Comparison of ENCODE assay signal across 18 cellular contexts in genomic region chr17:27797390-27798091, GRCh38. TPM values are rescaled to one million over a fixed set of nuclear protein-coding genes. Genes with fewer than 3 reads are reported as not detected.
DNase-seq lines count a peak whose midpoint lies in the region; ATAC-seq, FAIRE-seq and TF ChIP-seq lines count a peak whose summit lies in the region.
"Had no signal": no experiment of that assay in that cellular context is flagged by ENCODE, and none has a peak within 500 bp of the region (broad histone marks: within the 10 kb centered on the region; RNA-seq: fewer than 3 reads in every experiment).

No MANE protein-coding gene starts in this region.

- POLR2A ChIA-PET in GM12878 (lab: Charles Lee), result no interaction called here

- TF ChIP-seq RAD21 in GM12878 (IDR thresholded peaks at IDR 0.05; ENCODE audit: insufficient read depth, low read depth, low read length), result no peak

- TF ChIP-seq EP300 in GM12878 (IDR thresholded peaks at IDR 0.05; ENCODE audit: borderline replicate concordance in 1 of 2, control insufficient read depth in 1 of 2, low read depth in 2 of 2, low read length in 2 of 2), result no peak

- WGBS in GM12878 (ENCODE audit: insufficient coverage, insufficient replicate concordance, low lambda C conversion rate, missing lambda C conversion rate), result 19% methylated on average over 9 of the region's 9 CpGs

- H3K4me1 ChIP-seq in GM12878 (ENCODE audit: control insufficient read depth, insufficient read depth, low read length), result no peaks in the 10 kb centered on the region
- H3K4me1 ChIP-seq in neural progenitor cell, result peaks cover 5% of the 10 kb centered on the region
- H3K4me1 ChIP-seq: prostate gland had no signal

- CTCF ChIA-PET in GM12878 (lab: Yijun Ruan, JAX), result interaction anchor here (2.6 to 20.6 kb wide), 2 partner anchors 38 to 82 kb away, joined by 8 to 664 read pairs; no protein-coding TSS in a partner anchor

- TF ChIP-seq CTCF in GM12878 (IDR thresholded peaks at IDR 0.05 in 2 of 3, conservative IDR thresholded peaks at IDR 0.05 in 1 of 3; ENCODE audit: control insufficient read depth in 2 of 3, extremely low read depth in 1 of 3, insufficient read depth in 1 of 3, low read depth in 3 of 3, low read length in 3 of 3), result 0 out of 6 replicates have a peak, but pooled peaks of 1 of the 3 experiments have one; percentile 4
- peak; percentile 33 for TF ChIP-seq CTCF in neural progenitor cell (IDR thresholded peaks at IDR 0.05)

- H3K4me1 Mint-ChIP-seq in neural progenitor cell, result peaks cover 38% of the 10 kb centered on the region

- no TSS peak for BruUV-seq in GM12878 (replicated peaks; lab: Mats Ljungman, UMichigan)

- peaks cover 5% of the 10 kb centered on the region for H3F3A ChIP-seq in neural progenitor cell (ENCODE audit: low read depth)

- no peak for FAIRE-seq in GM12878 (lab: Jason Lieb, UNC)
- FAIRE-seq: G401.6 had no signal

- H3K27me3 Mint-ChIP-seq in neural progenitor cell (ENCODE audit: insufficient read depth, low read depth), result peaks cover 21% of the 10 kb centered on the region

- H3K4me3 ChIP-seq in GM12878, result no peak overlapping the region
- no peak overlapping the region for H3K4me3 ChIP-seq in neural progenitor cell
- H3K4me3 ChIP-seq: lung, prostate gland had no signal

- H3K36me3 ChIP-seq in GM12878 (ENCODE audit: control insufficient read depth in 2 of 2, insufficient read depth in 2 of 2, low read length in 1 of 2) (no peaks in the 10 kb centered on the region), neural progenitor cell (no peaks in the 10 kb centered on the region)
- H3K36me3 ChIP-seq: prostate gland had no signal

- SMC1A ChIA-PET in GM12878 (lab: Charles Lee; ENCODE audit: uncharacterized antibody, unreplicated experiment), result interaction anchor here (0.6 kb wide), 1 partner anchor 21 kb away, joined by 3 read pairs; no protein-coding TSS in a partner anchor

- H4K20me1 ChIP-seq in GM12878 (ENCODE audit: control insufficient read depth, insufficient read depth) (no peaks in the 10 kb centered on the region), neural progenitor cell (ENCODE audit: low read depth) (no peaks in the 10 kb centered on the region)

- DNase-seq in DMS53 treated with DMSO at 0.1 percent for 48 hours (lab: John Stamatoyannopoulos, UW; ENCODE audit: unreplicated experiment) (peak; percentile 54), HT-29 (ENCODE audit: low spot score) (peak; percentile 7), GM12878 (ENCODE audit: low read depth, low spot score) (no peak), neural progenitor cell (ENCODE audit: low spot score) (no peak), posterior cingulate gyrus (no peak), HCEC 1CT (no peak), NCI-H146 (lab: John Stamatoyannopoulos, UW) (no peak), DMS 273 treated with DMSO at 0.1 percent for 48 hours (lab: John Stamatoyannopoulos, UW) (no peak)
- DNase-seq: activated gamma-delta T cell; anterior cingulate cortex; foreskin melanocyte; naive thymus-derived CD8-positive, alpha-beta T cell; NCI-H1105 treated with DMSO at 0.1 percent for 48 hours; stimulated activated CD4-positive, alpha-beta T cell treated with anti-CD3 and anti-CD28 coated beads, Interleukin-15, amount 100 ng/mL, for 24 hours had no signal

- H3K4me3 Mint-ChIP-seq in neural progenitor cell, result no peak overlapping the region
- H3K4me3 Mint-ChIP-seq: naive thymus-derived CD8-positive, alpha-beta T cell had no signal

- intact Hi-C loops in GM12878 (cut with micrococcal nuclease; ENCODE audit: unreplicated experiment) (no loop called here), posterior cingulate gyrus (cut with DNase I) (no loop called here)

- RAD21 ChIA-PET in GM12878 (lab: Charles Lee; ENCODE audit: unreplicated experiment), result interaction anchor here (0.6 to 1.2 kb wide), 2 partner anchors 8 to 83 kb away, joined by 3 read pairs; no protein-coding TSS in a partner anchor

- in situ Hi-C loops in GM12878 (cut with MboI), result no loop called here

- no peak overlapping the region for H3K4me2 ChIP-seq in GM12878 (ENCODE audit: control insufficient read depth, insufficient read depth)
- no peak overlapping the region for H3K4me2 ChIP-seq in neural progenitor cell

- ATAC-seq in GM12878, result peak; percentile 47
- ATAC-seq: naive thymus-derived CD8-positive, alpha-beta T cell had no signal

- no peaks in the 10 kb centered on the region; the same call in 2 of the 3 replicates for H3K9me3 ChIP-seq in GM12878 (replicated peaks; ENCODE audit: control insufficient read depth, insufficient read depth, low read length)
- H3K9me3 ChIP-seq in neural progenitor cell (ENCODE audit: low read depth), result no peaks in the 10 kb centered on the region
- H3K9me3 ChIP-seq: prostate gland had no signal

- peaks cover 0 to 4% of the 10 kb centered on the region in 2 experiments; a peak in 1 of 4 replicates for H3K27me3 ChIP-seq in GM12878 (replicated peaks in 1 of 2; ENCODE audit: control insufficient read depth in 2 of 2, insufficient read depth in 2 of 2, low read length in 1 of 2)
- peaks cover 22% of the 10 kb centered on the region for H3K27me3 ChIP-seq in neural progenitor cell

- no peak for TF ChIP-seq POLR2A in GM12878 (IDR thresholded peaks at IDR 0.05; ENCODE audit: low read depth, low read length)

- no peaks in the 10 kb centered on the region for H3K79me2 ChIP-seq in GM12878 (ENCODE audit: control insufficient read depth, insufficient read depth, low read length)
- no peaks in the 10 kb centered on the region for H3K79me2 ChIP-seq in neural progenitor cell (ENCODE audit: low read depth)

- no peak overlapping the region for H3K27ac Mint-ChIP-seq in neural progenitor cell

- no peak overlapping the region for H2AFZ ChIP-seq in GM12878 (ENCODE audit: control insufficient read depth, low read depth, low read length)
- H2AFZ ChIP-seq in neural progenitor cell (replicated peaks), result no peak overlapping the region

- no peaks in the 10 kb centered on the region for H3K9me3 Mint-ChIP-seq in neural progenitor cell
- H3K9me3 Mint-ChIP-seq: naive thymus-derived CD8-positive, alpha-beta T cell had no signal

- H3K27ac ChIP-seq in GM12878 (ENCODE audit: control insufficient read depth, insufficient read depth) (no peak overlapping the region), neural progenitor cell (no peak overlapping the region)
- H3K27ac ChIP-seq: prostate gland had no signal

- H3K36me3 Mint-ChIP-seq in neural progenitor cell, result no peaks in the 10 kb centered on the region
- H3K36me3 Mint-ChIP-seq: naive thymus-derived CD8-positive, alpha-beta T cell had no signal

- H3K9ac ChIP-seq in GM12878 (ENCODE audit: control insufficient read depth, insufficient read depth, low read length), result no peak overlapping the region
- no peak overlapping the region for H3K9ac ChIP-seq in neural progenitor cell

TF ChIP-seq in GM12878, 131 proteins besides CTCF, POLR2A, EP300 and RAD21:
- TF ChIP-seq, protein P1, sequence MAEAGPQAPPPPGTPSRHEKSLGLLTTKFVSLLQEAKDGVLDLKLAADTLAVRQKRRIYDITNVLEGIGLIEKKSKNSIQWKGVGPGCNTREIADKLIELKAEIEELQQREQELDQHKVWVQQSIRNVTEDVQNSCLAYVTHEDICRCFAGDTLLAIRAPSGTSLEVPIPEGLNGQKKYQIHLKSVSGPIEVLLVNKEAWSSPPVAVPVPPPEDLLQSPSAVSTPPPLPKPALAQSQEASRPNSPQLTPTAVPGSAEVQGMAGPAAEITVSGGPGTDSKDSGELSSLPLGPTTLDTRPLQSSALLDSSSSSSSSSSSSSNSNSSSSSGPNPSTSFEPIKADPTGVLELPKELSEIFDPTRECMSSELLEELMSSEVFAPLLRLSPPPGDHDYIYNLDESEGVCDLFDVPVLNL (IDR thresholded peaks at IDR 0.05; ENCODE audit: low read depth, low read length), result no peak
- TF ChIP-seq TCF7 (IDR thresholded peaks at IDR 0.05; ENCODE audit: borderline replicate concordance), result 0 out of 2 replicates have a peak, but pooled peaks have one; percentile 49

RNA-seq across cellular contexts. Expression of gene NOS2, which starts 2.8 kb away (rescaled TPM):
- total RNA-seq in HT-29 (2014; rRNA removed; shearing (Covaris generic)), result not detected in 2 replicates
- 0.40 and 0.59 TPM in 2 replicates for total RNA-seq in GM12878 (2013; cell fraction: nucleolus; rRNA removed)
- total RNA-seq in GM12878 (2014; rRNA removed) (not detected in 2 replicates), GM12878 (2014; rRNA removed; fragmentation: Illumina TruSeq; extraction: Trizol) (not detected in 2 replicates), GM12878 (2021) (0.05 and 0.08 TPM in 2 replicates), neural progenitor cell (ENCODE audit: low replicate concordance) (26.6 and 39.7 TPM in 2 replicates)
- polyA plus RNA-seq in GM12878 (2011; ENCODE audit: low read depth), result not detected
- polyA plus RNA-seq in GM12878 (2011; rRNA removed) (0.01 and 0.03 TPM in 2 replicates), GM12878 (2014; fragmentation: Illumina TruSeq; extraction: Trizol) (0.01 and 0.05 TPM in 2 replicates), GM12878 (2014; fragmentation: Nextera tagmentation; extraction: Ambion mirVana) (not detected), GM12878 (2014; rRNA removed) (0.03 TPM in 1 of 2 replicates, not detected in the other), GM12878 (2016; fragmentation: Nextera tagmentation; extraction: Ambion mirVana) (not detected)
- polyA plus RNA-seq in GM12878 (2011; cell fraction: cytosol; rRNA removed), result 0.03 and 0.04 TPM in 2 replicates
- 0.06 and 0.25 TPM in 2 replicates for polyA plus RNA-seq in GM12878 (2011; cell fraction: nucleus; rRNA removed)
- 0.08 TPM in 1 of 2 replicates, not detected in the other for polyA plus RNA-seq in GM12878 (2012)
- 0.07 and 0.15 TPM in 2 replicates for polyA minus RNA-seq in GM12878 (2011; rRNA and poly(A)+ RNA removed)
- not detected in 2 replicates for polyA minus RNA-seq in GM12878 (2011; cell fraction: cytosol; rRNA and poly(A)+ RNA removed)
- polyA minus RNA-seq in GM12878 (2011; cell fraction: nucleus; rRNA and poly(A)+ RNA removed), result 0.12 TPM in 1 of 2 replicates, not detected in the other
- total RNA-seq: chondrocyte had no signal

Comparison
In these comparisons a context has a peak if more than half of its experiments do, and no peak if none do; other contexts are left out.
1. DNase-seq: peak in DMS53 treated with DMSO at 0.1 percent for 48 hours (single experiment) and HT-29 (single experiment); none in GM12878 (single experiment), neural progenitor cell (single experiment), posterior cingulate gyrus (0 of 10), HCEC 1CT (single experiment), NCI-H146 (single experiment) and DMS 273 treated with DMSO at 0.1 percent for 48 hours (single experiment).
2. RNA of gene NOS2, which starts 2.8 kb away (total RNA-seq): 26.6 to 39.7 TPM in neural progenitor cell; not detected in HT-29 and 0.05 to 0.59 TPM in GM12878; every median in the first group is over 10 times any median in the second.